Comparison of ENCODE assay signal across 9 cellular contexts in genomic region chrX:154804564-154804956, GRCh38. TPM values are rescaled to one million over a fixed set of nuclear protein-coding genes. Genes with fewer than 3 reads are reported as not detected.
DNase-seq lines count a peak whose midpoint lies in the region; ATAC-seq and TF ChIP-seq lines count a peak whose summit lies in the region.
"Had no signal": no experiment of that assay in that cellular context is flagged by ENCODE, and none has a peak within 500 bp of the region (broad histone marks: within the 10 kb centered on the region; RNA-seq: fewer than 3 reads in every experiment).

No MANE protein-coding gene starts in this region.

- TF ChIP-seq CTCF in astrocyte of the spinal cord (IDR thresholded peaks at IDR 0.05; ENCODE audit: low read depth, low read length) (no peak), right lobe of liver (IDR thresholded peaks at IDR 0.05) (no peak), tibial artery (IDR thresholded peaks at IDR 0.05) (no peak)

- H3K36me3 ChIP-seq in right lobe of liver (no peaks in the 10 kb centered on the region), tibial artery (no peaks in the 10 kb centered on the region)

- in situ Hi-C loops in astrocyte of the spinal cord (cut with HindIII; ENCODE audit: low sequenced_read_pairs), result no loop called here

- CTCF ChIA-PET in activated CD4-positive, alpha-beta T cell treated with anti-CD3 and anti-CD28 coated beads, Interleukin-2, amount 10 ng/mL, durations not matched to agents 7 days and 5 days (lab: Charles Lee), result interaction anchor here (1.1 to 1.9 kb wide), 2 partner anchors 17 to 26 kb away, joined by 4 to 5 read pairs; no protein-coding TSS in a partner anchor

- H3K9me3 ChIP-seq in right lobe of liver (no peaks in the 10 kb centered on the region), tibial artery (no peaks in the 10 kb centered on the region)

- intact Hi-C loops in right lobe of liver (cut with DNase I), result no loop called here
- intact Hi-C loops in tibial artery (cut with DNase I; ENCODE audit: low total_unique reads), result no loop called here

- POLR2A ChIA-PET in activated CD4-positive, alpha-beta T cell treated with anti-CD3 and anti-CD28 coated beads, Interleukin-2, amount 10 ng/mL, durations not matched to agents 7 days and 5 days (lab: Charles Lee), result no interaction called here

- peaks cover 5% of the 10 kb centered on the region for H3K27me3 Mint-ChIP-seq in activated CD4-positive, alpha-beta T cell treated with anti-CD3 and anti-CD28 coated beads, Interleukin-2, amount 10 ng/mL, durations not matched to agents 7 days and 5 days

- H3K36me3 Mint-ChIP-seq in activated CD4-positive, alpha-beta T cell treated with anti-CD3 and anti-CD28 coated beads, Interleukin-2, amount 10 ng/mL, durations not matched to agents 7 days and 5 days (ENCODE audit: low read depth), result no peaks in the 10 kb centered on the region

- H3K4me3 Mint-ChIP-seq in activated CD4-positive, alpha-beta T cell treated with anti-CD3 and anti-CD28 coated beads, Interleukin-2, amount 10 ng/mL, durations not matched to agents 7 days and 5 days, result peak overlapping the region; percentile 75

- H3K4me1 ChIP-seq in right lobe of liver (peaks cover 0 to 23% (median 8%) of the 10 kb centered on the region in 4 donors), tibial artery (peaks cover 0 to 3% (median 0%) of the 10 kb centered on the region in 4 donors)

- no peak for TF ChIP-seq POLR2A in right lobe of liver (IDR thresholded peaks at IDR 0.05)

- WGBS in right lobe of liver (ENCODE audit: insufficient coverage, low coverage, low lambda C conversion rate, missing lambda C conversion rate), result 11% methylated on average over 5 of the region's 5 CpGs

- peaks cover 56% of the 10 kb centered on the region for H3K4me1 Mint-ChIP-seq in activated CD4-positive, alpha-beta T cell treated with anti-CD3 and anti-CD28 coated beads, Interleukin-2, amount 10 ng/mL, durations not matched to agents 7 days and 5 days

- H3K27me3 ChIP-seq in right lobe of liver (no peaks in the 10 kb centered on the region), tibial artery (no peaks in the 10 kb centered on the region)

- peak overlapping the region; percentile 24 to 61 (median 52) for H3K27ac ChIP-seq in right lobe of liver
- peak overlapping the region; percentile 70 to 76 for H3K27ac ChIP-seq in tibial artery

- peak overlapping the region; percentile 47 for H3K4me3 ChIP-seq in astrocyte of the spinal cord (ENCODE audit: low read depth, low read length)
- H3K4me3 ChIP-seq in right lobe of liver, result peak overlapping the region; percentile 63 to 72 (median 68)
- peak overlapping the region; percentile 64 to 74 for H3K4me3 ChIP-seq in tibial artery

- peak overlapping the region; percentile 60 for H3K27ac Mint-ChIP-seq in activated CD4-positive, alpha-beta T cell treated with anti-CD3 and anti-CD28 coated beads, Interleukin-2, amount 10 ng/mL, durations not matched to agents 7 days and 5 days

- ATAC-seq in right lobe of liver (no peak), HG03571 (IDR thresholded peaks at IDR 0.05; ENCODE audit: unreplicated experiment) (no peak), HG03469 (IDR thresholded peaks at IDR 0.05; ENCODE audit: unreplicated experiment) (no peak)

- DNase-seq in activated CD4-positive, alpha-beta T cell treated with anti-CD3 and anti-CD28 coated beads, Interleukin-2, amount 10 ng/mL, durations not matched to agents 7 days and 5 days, result no peak
- no peak for DNase-seq in activated CD4-positive, alpha-beta T cell treated with anti-CD3 and anti-CD28 coated beads, Interleukin-2, amount 50 U/mL, for 48 hours
- DNase-seq in astrocyte of the spinal cord (ENCODE audit: low read depth, low spot score) (no peak), right lobe of liver (no peak), tibial artery (no peak)
- no peak for DNase-seq in stimulated activated CD4-positive, alpha-beta T cell treated with anti-CD3 and anti-CD28 coated beads, Interleukin-2, amount 100 ng/mL, for 24 hours

- no peaks in the 10 kb centered on the region for H3K9me3 Mint-ChIP-seq in activated CD4-positive, alpha-beta T cell treated with anti-CD3 and anti-CD28 coated beads, Interleukin-2, amount 10 ng/mL, durations not matched to agents 7 days and 5 days

RNA-seq across cellular contexts. Expression of gene MPP1, which starts 0.7 kb away (rescaled TPM):
- 10 to 100 TPM; 45.0 to 48.6 TPM for total RNA-seq in activated CD4-positive, alpha-beta T cell treated with anti-CD3 and anti-CD28 coated beads, Interleukin-2, amount 10 ng/mL, durations not matched to agents 7 days and 5 days
- 10 to 100 TPM; 20.2 to 51.7 (median 32.5) TPM for total RNA-seq in right lobe of liver

RNA-seq across cellular contexts. Expression of gene SMIM9, which starts 29.9 kb away (rescaled TPM):
- not detected for total RNA-seq in activated CD4-positive, alpha-beta T cell treated with anti-CD3 and anti-CD28 coated beads, Interleukin-2, amount 10 ng/mL, durations not matched to agents 7 days and 5 days
- total RNA-seq in right lobe of liver, result not detected
- total RNA-seq: Daoy had no signal

RNA-seq across cellular contexts. Expression of gene DKC1, which starts 41.9 kb away (rescaled TPM):
- total RNA-seq in activated CD4-positive, alpha-beta T cell treated with anti-CD3 and anti-CD28 coated beads, Interleukin-2, amount 10 ng/mL, durations not matched to agents 7 days and 5 days, result 10 to 100 TPM; 64.7 to 69.3 TPM
- 10 to 100 TPM in 5 of 6 experiments, 1 to 10 TPM in 1; 9.7 to 21.2 (median 17.7) TPM for total RNA-seq in right lobe of liver

RNA-seq across cellular contexts. Expression of gene GAB3, which starts 53.7 kb away (rescaled TPM):
- total RNA-seq in activated CD4-positive, alpha-beta T cell treated with anti-CD3 and anti-CD28 coated beads, Interleukin-2, amount 10 ng/mL, durations not matched to agents 7 days and 5 days, result 1 to 10 TPM; 4.5 to 5.5 TPM
- 1 to 10 TPM in 3 of 6 experiments, under 1 TPM in 3; 0.64 to 1.7 (median 1.1) TPM for total RNA-seq in right lobe of liver
